Comparison of ENCODE assay signal across 8 cellular contexts in the genomic region with DNA sequence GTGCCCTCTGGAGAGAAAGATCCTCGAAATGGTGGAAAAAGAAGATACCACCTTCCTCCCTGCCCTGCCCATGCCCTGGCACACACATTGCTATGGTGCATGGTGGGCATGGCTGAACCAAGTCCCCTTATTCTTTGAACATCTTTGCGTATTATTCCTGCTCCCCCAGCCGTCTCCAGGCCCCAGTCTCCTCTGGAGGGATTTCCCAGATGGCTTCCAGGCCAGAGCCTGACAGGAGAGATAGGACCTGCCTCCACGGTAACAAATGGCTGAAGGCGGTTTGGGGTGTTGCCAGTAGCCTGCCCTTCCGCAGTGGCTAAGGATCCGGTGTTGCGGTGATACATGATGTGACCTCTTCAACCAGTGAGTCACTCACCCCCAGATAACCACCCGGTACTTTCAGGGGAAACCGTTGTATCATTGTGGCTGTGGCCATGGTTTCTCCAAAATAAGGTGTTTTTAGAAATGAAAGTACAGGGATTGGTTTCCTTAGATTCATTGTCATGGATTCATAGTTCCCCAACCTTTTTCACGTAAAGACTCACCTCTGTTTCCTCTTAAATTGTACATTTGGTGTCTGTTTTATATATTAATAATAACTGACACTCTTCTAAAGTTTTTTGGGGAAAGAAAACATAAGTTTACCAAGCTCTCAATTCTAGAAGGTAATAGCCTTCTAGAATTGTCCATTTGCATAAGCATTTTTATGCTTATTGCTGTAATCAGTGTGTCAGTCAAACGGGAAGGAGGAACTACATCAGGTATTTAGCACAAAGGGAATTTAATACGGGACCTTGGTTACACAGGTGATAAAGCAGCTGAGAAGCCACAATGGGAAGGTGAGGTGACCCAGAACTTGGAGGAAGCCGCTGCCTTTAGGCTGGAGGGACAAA. TPM values are rescaled to one million over a fixed set of nuclear protein-coding genes. Genes with fewer than 3 reads are reported as not detected.
DNase-seq lines count a peak whose midpoint lies in the region; ATAC-seq and TF ChIP-seq lines count a peak whose summit lies in the region.

No MANE protein-coding gene starts in this region.

- POLR2A ChIA-PET in activated CD8-positive, alpha-beta T cell treated with anti-CD3 and anti-CD28 coated beads for 36 hours (lab: Charles Lee), result interaction anchor here (0.8 to 2.5 kb wide), 8 partner anchors 10 to 44 kb away, joined by 3 to 23 read pairs (median 3); no protein-coding TSS in a partner anchor

- intact Hi-C loops in activated CD8-positive, alpha-beta T cell treated with anti-CD3 and anti-CD28 coated beads for 36 hours (cut with micrococcal nuclease), result no loop called here

- peak overlapping the region; percentile 74 for H3K4me3 Mint-ChIP-seq in HFFc6
- H3K4me3 Mint-ChIP-seq in activated CD8-positive, alpha-beta T cell treated with anti-CD3 and anti-CD28 coated beads for 36 hours, result peak overlapping the region; percentile 34

- peaks cover 60% of the 10 kb centered on the region for H3K36me3 Mint-ChIP-seq in HFFc6 (ENCODE audit: low read depth)
- H3K36me3 Mint-ChIP-seq in activated CD8-positive, alpha-beta T cell treated with anti-CD3 and anti-CD28 coated beads for 36 hours (ENCODE audit: low read depth), result peaks cover 18% of the 10 kb centered on the region

- H3K27me3 Mint-ChIP-seq in HFFc6 (ENCODE audit: insufficient read depth), result peaks cover 6% of the 10 kb centered on the region
- no peaks in the 10 kb centered on the region for H3K27me3 Mint-ChIP-seq in activated CD8-positive, alpha-beta T cell treated with anti-CD3 and anti-CD28 coated beads for 36 hours

- H3K9me3 Mint-ChIP-seq in HFFc6, result no peaks in the 10 kb centered on the region
- H3K9me3 Mint-ChIP-seq in activated CD8-positive, alpha-beta T cell treated with anti-CD3 and anti-CD28 coated beads for 36 hours, result no peaks in the 10 kb centered on the region

- DNase-seq in GM12865 (ENCODE audit: low read depth), result peak; percentile 94
- DNase-seq in HFFc6, result peak; percentile 93
- peak; percentile 31 for DNase-seq in NCI-H2196 (lab: John Stamatoyannopoulos, UW; ENCODE audit: unreplicated experiment)
- peak; percentile 90 for DNase-seq in activated CD8-positive, alpha-beta T cell treated with anti-CD3 and anti-CD28 coated beads for 36 hours
- peak; percentile 97 for DNase-seq in fibroblast of mammary gland (ENCODE audit: low read depth)
- DNase-seq in renal cortical epithelial cell (ENCODE audit: low read depth), result peak; percentile 94
- no peak for DNase-seq in NCI-H345 treated with DMSO at 0.1 percent for 48 hours (lab: John Stamatoyannopoulos, UW; ENCODE audit: unreplicated experiment)
- no peak for DNase-seq in HuH-7 (ENCODE audit: low spot score)

- CTCF ChIA-PET in activated CD8-positive, alpha-beta T cell treated with anti-CD3 and anti-CD28 coated beads for 36 hours (lab: Charles Lee), result interaction anchor here (0.9 to 1.5 kb wide), 6 partner anchors 8 to 43 kb away, joined by 3 to 4 read pairs (median 4); no protein-coding TSS in a partner anchor

- peak overlapping the region; percentile 91 for H3K27ac Mint-ChIP-seq in HFFc6
- peak overlapping the region; percentile 72 for H3K27ac Mint-ChIP-seq in activated CD8-positive, alpha-beta T cell treated with anti-CD3 and anti-CD28 coated beads for 36 hours

- H3K4me3 ChIP-seq in GM12865 (ENCODE audit: low read depth, low read length) (peak overlapping the region; percentile 17), fibroblast of mammary gland (ENCODE audit: control insufficient read depth, low read depth, low read length) (no peak overlapping the region)

- TF ChIP-seq CTCF in GM12865 (IDR thresholded peaks at IDR 0.05; ENCODE audit: insufficient read depth, low read depth, low read length, missing control alignments) (no peak), HFFc6 (IDR thresholded peaks at IDR 0.05) (no peak), fibroblast of mammary gland (conservative IDR thresholded peaks at IDR 0.05; ENCODE audit: control insufficient read depth, insufficient read depth, low read depth, low read length) (no peak)
- no peak for TF ChIP-seq CTCF in activated CD8-positive, alpha-beta T cell treated with anti-CD3 and anti-CD28 coated beads for 36 hours (IDR thresholded peaks at IDR 0.05)

- H3K4me1 Mint-ChIP-seq in HFFc6 (ENCODE audit: low read depth), result peaks cover 83% of the 10 kb centered on the region
- peaks cover 86% of the 10 kb centered on the region for H3K4me1 Mint-ChIP-seq in activated CD8-positive, alpha-beta T cell treated with anti-CD3 and anti-CD28 coated beads for 36 hours (ENCODE audit: low read depth)

- peak; percentile 86 for ATAC-seq in activated CD8-positive, alpha-beta T cell treated with anti-CD3 and anti-CD28 coated beads for 36 hours

RNA-seq across cellular contexts. Expression of gene SMAD3, which starts 25.9 kb away (rescaled TPM):
- total RNA-seq in HFFc6 (2021; fragmentation: NEBNext Ultra II Directional; extraction: Animal tissue kit (Norgen Biotek cat#: 25700)), result 100 to 1,000 TPM in 4 of 6 experiments, 10 to 100 TPM in 2; 54.3 to 132 (median 118) TPM
- total RNA-seq in activated CD8-positive, alpha-beta T cell treated with anti-CD3 and anti-CD28 coated beads for 36 hours, result 10 to 100 TPM; 22.3 to 24.7 TPM
- 28.8 and 31.4 TPM in 2 replicates for total RNA-seq in renal cortical epithelial cell

Comparison
In these comparisons a context has a peak if more than half of its experiments do, and no peak if none do; other contexts are left out.
1. DNase-seq: peak in GM12865 (single experiment), HFFc6 (single experiment), NCI-H2196 (single experiment), activated CD8-positive, alpha-beta T cell treated with anti-CD3 and anti-CD28 coated beads for 36 hours (single experiment), fibroblast of mammary gland (single experiment) and renal cortical epithelial cell (single experiment); none in NCI-H345 treated with DMSO at 0.1 percent for 48 hours (single experiment) and HuH-7 (single experiment).